Comparison of ENCODE assay signal across 8 cellular contexts in genomic region chr15:20340931-20341661, GRCh38.
DNase-seq lines count a peak whose midpoint lies in the region; ATAC-seq, FAIRE-seq and TF ChIP-seq lines count a peak whose summit lies in the region.

No MANE protein-coding gene starts in this region.

- CTCF ChIA-PET in A549 (lab: Yijun Ruan, JAX): interaction anchor here (0.7 to 1.8 kb wide), 3 partner anchors 8 to 31 kb away, joined by 3 to 8 read pairs (median 3); no protein-coding TSS in a partner anchor

- no peak for TF ChIP-seq RAD21 in A549 (conservative IDR thresholded peaks at IDR 0.05 in 1 of 2, IDR thresholded peaks at IDR 0.05 in 1 of 2)

- H3K9me3 ChIP-seq in A549 (peaks cover 61% of the 10 kb centered on the region), MG63 (peaks cover 34% of the 10 kb centered on the region), body of pancreas (peaks cover 0 to 4% (median 0%) of the 10 kb centered on the region in 3 donors)

- no peak overlapping the region for H3K4me2 ChIP-seq in A549

- H3K27ac ChIP-seq in A549: no peak overlapping the region
- no peak overlapping the region for H3K27ac ChIP-seq in body of pancreas

- ATAC-seq in A549 (peak; percentile 26 to 36; a peak in 3 of 6 replicates), body of pancreas (peak; percentile 47), GM18505 (IDR thresholded peaks at IDR 0.05; ENCODE audit: unreplicated experiment) (no peak)

- TF ChIP-seq CTCF in A549 (IDR thresholded peaks at IDR 0.05) (no peak), body of pancreas (IDR thresholded peaks at IDR 0.05) (no peak), mesothelial cell of epicardium (IDR thresholded peaks at IDR 0.05; ENCODE audit: unreplicated experiment) (no peak)

- no peaks in the 10 kb centered on the region for H3K27me3 ChIP-seq in MG63
- no peaks in the 10 kb centered on the region for H3K27me3 ChIP-seq in body of pancreas

- POLR2A ChIA-PET in A549 (lab: Yijun Ruan, JAX): no interaction called here

- peaks cover 7% of the 10 kb centered on the region for H3K9me3 Mint-ChIP-seq in mesothelial cell of epicardium

- 0 out of 5 replicates have a peak, but pooled peaks of 1 of the 2 experiments have one; percentile 31 for TF ChIP-seq EP300 in A549 (IDR thresholded peaks at IDR 0.05)

- H3K4me1 ChIP-seq in A549 (no peaks in the 10 kb centered on the region), body of pancreas (no peaks in the 10 kb centered on the region)

- WGBS in A549 (ENCODE audit: missing lambda C conversion rate): 23% methylated on average over 7 of the region's 7 CpGs
- WGBS in body of pancreas, 2 donors: 51 to 57% methylated on average over 7 of the region's 7 CpGs

- no peaks in the 10 kb centered on the region for H3K36me3 ChIP-seq in MG63
- H3K36me3 ChIP-seq in body of pancreas (replicated peaks in 1 of 2; ENCODE audit: insufficient read depth in 1 of 2, low read depth in 2 of 2): no peaks in the 10 kb centered on the region

- H3K4me3 ChIP-seq in A549 (no peak overlapping the region), MG63 (no peak overlapping the region), body of pancreas (no peak overlapping the region)

- no peak overlapping the region for H3K4me3 Mint-ChIP-seq in mesothelial cell of epicardium

- FAIRE-seq in A549 (lab: Jason Lieb, UNC): no peak

- intact Hi-C loops in body of pancreas (cut with DNase I): no loop called here

- H3K4me1 Mint-ChIP-seq in mesothelial cell of epicardium: no peaks in the 10 kb centered on the region

- H3K36me3 Mint-ChIP-seq in mesothelial cell of epicardium: peaks cover 6% of the 10 kb centered on the region

- no peaks in the 10 kb centered on the region for H3K27me3 Mint-ChIP-seq in mesothelial cell of epicardium (ENCODE audit: low read depth)

- DNase-seq in A549 (ENCODE audit: low read depth in 1 of 2, low spot score in 1 of 2): peak in 1 of 2 experiments; percentile 35
- peak; percentile 54 for DNase-seq in MG63
- DNase-seq in body of pancreas: peak; percentile 39 to 76 (median 57)
- DNase-seq in mesothelial cell of epicardium (ENCODE audit: low spot score in 2 of 2, unreplicated experiment in 2 of 2): peak; percentile 85 to 92
- no peak for DNase-seq in amniotic stem cell (lab: John Stamatoyannopoulos, UW)
- DNase-seq in NCI-H69 (lab: John Stamatoyannopoulos, UW): no peak
- DNase-seq in NOMO-1 (lab: John Stamatoyannopoulos, UW; ENCODE audit: unreplicated experiment in 2 of 2): no peak

- H3K27ac Mint-ChIP-seq in mesothelial cell of epicardium: no peak overlapping the region

- TF ChIP-seq POLR2A in A549 (IDR thresholded peaks at IDR 0.05; ENCODE audit: low read length) (peak; percentile 6; the same call in 1 of the 2 replicates), body of pancreas (IDR thresholded peaks at IDR 0.05) (no peak), GM18505 (IDR thresholded peaks at IDR 0.05; ENCODE audit: borderline replicate concordance, extremely low read depth, insufficient read depth, insufficient read length) (no peak)

TF ChIP-seq in A549, 52 proteins besides CTCF, POLR2A, EP300 and RAD21:
- TF ChIP-seq RNF2 (IDR thresholded peaks at IDR 0.05; ENCODE audit: borderline replicate concordance, low read depth) (no peak), CHD2 (IDR thresholded peaks at IDR 0.05; ENCODE audit: low read length, partially characterized antibody) (no peak), NFE2L2 (conservative IDR thresholded peaks at IDR 0.05; ENCODE audit: low read length) (peak; percentile 5; the same call in 1 of the 2 replicates), HMGXB4 (CRISPR knock-in tag; IDR thresholded peaks at IDR 0.05; ENCODE audit: borderline replicate concordance) (no peak)
TF ChIP-seq in A549: peak in this region for 1.

Comparison
In these comparisons a context has a peak if more than half of its experiments do, and no peak if none do; other contexts are left out.
1. DNase-seq: peak in MG63 (single experiment), body of pancreas (4 of 4) and mesothelial cell of epicardium (2 of 2); none in amniotic stem cell (single experiment), NCI-H69 (single experiment) and NOMO-1 (0 of 2).